In genomic region chr13:59229401-59229800, GRCh38 we compare ENCODE assay signal across 28 cellular contexts.
"Had no signal": no experiment of that assay in that cellular context is flagged by ENCODE, and none has a peak within 500 bp of the region (broad histone marks: within the 10 kb centered on the region; RNA-seq: fewer than 3 reads in every experiment).

No MANE protein-coding gene starts in this region.

- H3K4me1 ChIP-seq: left lung, lower lobe of right lung, neural progenitor cell, parathyroid adenoma, right atrium auricular region, right lobe of liver, stomach, suprapubic skin, tibial artery, upper lobe of right lung had no signal

- H2AFZ ChIP-seq: neural progenitor cell, parathyroid adenoma had no signal

- H3K9ac ChIP-seq: neural progenitor cell, parathyroid adenoma had no signal

- H3K4me2 ChIP-seq: neural progenitor cell, smooth muscle cell had no signal

- DNase-seq: hippocampal formation; kidney; left colon; left lung; lower lobe of right lung; mammary epithelial cell; mesenchymal stem cell; naive B cell; natural killer cell; nephron progenitor cell; occipital lobe; right lobe of liver; stimulated activated CD4-positive, alpha-beta T cell treated with anti-CD3 and anti-CD28 coated beads, Interleukin-1b, Interleukin-23, amount 100 ng/mL, for 48 hours; stimulated activated CD4-positive, alpha-beta T cell treated with anti-CD3 and anti-CD28 coated beads, Interleukin-2, amount 100 ng/mL, for 48 hours; stimulated activated CD4-positive, alpha-beta T cell treated with anti-CD3 and anti-CD28 coated beads, Interleukin-4, amount 100 ng/mL, for 4 hours; stimulated activated CD8-positive, alpha-beta memory T cell treated with anti-CD3 and anti-CD28 coated beads, Interleukin-4, amount 100 ng/mL, for 48 hours; stimulated activated naive CD8-positive, alpha-beta T cell treated with anti-CD3 and anti-CD28 coated beads, Interleukin-15, Interleukin-2, amounts not matched to agents 100 U/mL and 50 U/mL, for 24 hours; stomach; tibial artery; trophoblast cell; upper lobe of right lung had no signal

- H3K27ac ChIP-seq: left lung, lower lobe of right lung, neural progenitor cell, neutrophil, parathyroid adenoma, right atrium auricular region, right lobe of liver, stomach, suprapubic skin, thoracic aorta, tibial artery, upper lobe of right lung had no signal

- H3K27me3 ChIP-seq: left lung, neural progenitor cell, neutrophil, right atrium auricular region, right lobe of liver, stomach, suprapubic skin, tibial artery, upper lobe of right lung had no signal

- H3K9me3 ChIP-seq: left lung, lower lobe of right lung, neutrophil, right atrium auricular region, right lobe of liver, stomach, suprapubic skin, thoracic aorta, tibial artery, upper lobe of right lung had no signal

- H3K4me3 ChIP-seq: left lung, lower lobe of right lung, neural progenitor cell, right atrium auricular region, right lobe of liver, smooth muscle cell, stomach, suprapubic skin, thoracic aorta, tibial artery, upper lobe of right lung had no signal

- H3K36me3 ChIP-seq: left lung, lower lobe of right lung, neural progenitor cell, neutrophil, right atrium auricular region, right lobe of liver, stomach, suprapubic skin, thoracic aorta, tibial artery, upper lobe of right lung had no signal

- H3K79me2 ChIP-seq: parathyroid adenoma had no signal
